ENCODE assay signal across 11 cellular contexts in the genomic region with DNA sequence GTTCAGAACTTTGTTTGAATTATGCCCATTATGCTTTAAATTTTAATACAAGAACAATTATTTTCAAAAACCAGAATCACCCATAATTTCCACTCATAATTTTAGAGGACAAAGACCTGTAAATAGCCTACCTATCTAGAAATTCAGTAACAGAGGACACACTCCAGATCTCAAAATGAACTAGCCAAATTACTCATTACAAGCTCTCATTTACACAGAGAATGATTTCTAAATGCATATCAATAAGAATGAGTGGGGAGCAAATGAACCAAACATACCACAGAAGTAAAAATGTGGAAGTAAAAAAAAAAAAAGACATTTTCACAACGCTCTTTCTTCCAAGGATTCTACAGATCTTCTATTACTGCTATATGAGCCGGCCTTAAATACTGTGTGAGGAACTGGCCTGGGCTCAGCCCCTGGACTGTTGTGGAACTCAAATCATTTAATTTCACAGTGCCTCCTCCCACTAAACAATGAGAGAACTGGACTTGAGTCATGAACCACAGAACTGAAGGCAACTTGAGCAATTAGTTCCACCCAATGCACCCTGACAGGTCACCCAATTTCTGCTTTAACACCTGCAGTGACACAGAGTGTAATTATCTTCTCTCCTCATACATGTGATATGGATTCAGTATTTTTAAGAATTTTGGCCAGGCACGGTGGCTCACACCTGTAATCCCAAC. TPM values are rescaled to one million over a fixed set of nuclear protein-coding genes. Genes with fewer than 3 reads are reported as not detected.
DNase-seq lines count a peak whose midpoint lies in the region; ATAC-seq and TF ChIP-seq lines count a peak whose summit lies in the region.
"Had no signal": no experiment of that assay in that cellular context is flagged by ENCODE, and none has a peak within 500 bp of the region (broad histone marks: within the 10 kb centered on the region; RNA-seq: fewer than 3 reads in every experiment).

No MANE protein-coding gene starts in this region.

- peak overlapping the region; percentile 51 for H3K27ac Mint-ChIP-seq in activated T-helper 2 cell treated with anti-CD3 and anti-CD28 coated beads, Interferon-gamma antibody, Interleukin-2, Interleukin-4, amounts not matched to agents 10 μg/mL and 5 μg/mL and 100 μg/mL, durations not matched to agents 14 hours and 24 hours and 36 hours

- H3K36me3 Mint-ChIP-seq in activated T-helper 2 cell treated with anti-CD3 and anti-CD28 coated beads, Interferon-gamma antibody, Interleukin-2, Interleukin-4, amounts not matched to agents 10 μg/mL and 5 μg/mL and 100 μg/mL, durations not matched to agents 14 hours and 24 hours and 36 hours (ENCODE audit: low read depth), result no peaks in the 10 kb centered on the region

- H3K27ac ChIP-seq in lung (ENCODE audit: low read depth in 1 of 2, low read length in 1 of 2), result no peak overlapping the region

- H3K4me3 Mint-ChIP-seq in activated T-helper 2 cell treated with anti-CD3 and anti-CD28 coated beads, Interferon-gamma antibody, Interleukin-2, Interleukin-4, amounts not matched to agents 10 μg/mL and 5 μg/mL and 100 μg/mL, durations not matched to agents 14 hours and 24 hours and 36 hours (ENCODE audit: low read depth), result no peak overlapping the region

- WGBS in lung, 2 donors, result 68 to 82% methylated on average over 3 of the region's 3 CpGs

- TF ChIP-seq CTCF in lung (IDR thresholded peaks at IDR 0.05; ENCODE audit: control extremely low read depth, extremely low read depth), result no peak

- H3K9me3 ChIP-seq in lung (ENCODE audit: control insufficient read depth in 2 of 2, insufficient read depth in 1 of 2, low read length in 1 of 2), result no peaks in the 10 kb centered on the region

- DNase-seq in Daoy (ENCODE audit: low read depth) (peak; percentile 76), HPDE6-E6E7 (ENCODE audit: extremely low spot score) (peak; percentile 28), lung (ENCODE audit: low spot score) (no peak), NCI-H2227 (lab: John Stamatoyannopoulos, UW; ENCODE audit: unreplicated experiment) (no peak)
- no peak for DNase-seq in activated T-helper 2 cell treated with anti-CD3 and anti-CD28 coated beads, Interferon-gamma antibody, Interleukin-2, Interleukin-4, amounts not matched to agents 10 μg/mL and 5 μg/mL and 100 μg/mL, durations not matched to agents 14 hours and 24 hours and 36 hours (ENCODE audit: low spot score)
- DNase-seq: GOT3 had no signal

- H3K27me3 ChIP-seq in lung (ENCODE audit: control insufficient read depth, insufficient read depth), result no peaks in the 10 kb centered on the region

- ATAC-seq in lung (ENCODE audit: insufficient read depth, low FRiP score) (peak; percentile 19), GM19328 (IDR thresholded peaks at IDR 0.05; ENCODE audit: unreplicated experiment) (no peak), HG02973 (IDR thresholded peaks at IDR 0.05; ENCODE audit: unreplicated experiment) (no peak), GM18907 (IDR thresholded peaks at IDR 0.05; ENCODE audit: unreplicated experiment) (no peak)

- H3K4me1 ChIP-seq in lung (ENCODE audit: control insufficient read depth in 2 of 2, insufficient read depth in 2 of 2, low read length in 2 of 2), result peaks cover 3 to 16% of the 10 kb centered on the region in 2 donors

- intact Hi-C loops in activated T-helper 2 cell treated with anti-CD3 and anti-CD28 coated beads, Interferon-gamma antibody, Interleukin-2, Interleukin-4, amounts not matched to agents 10 μg/mL and 5 μg/mL and 100 μg/mL, durations not matched to agents 14 hours and 24 hours and 36 hours (cut with micrococcal nuclease), result no loop called here

- H3K4me1 Mint-ChIP-seq in activated T-helper 2 cell treated with anti-CD3 and anti-CD28 coated beads, Interferon-gamma antibody, Interleukin-2, Interleukin-4, amounts not matched to agents 10 μg/mL and 5 μg/mL and 100 μg/mL, durations not matched to agents 14 hours and 24 hours and 36 hours (ENCODE audit: low read depth), result peaks cover 25% of the 10 kb centered on the region

- H3K9me3 Mint-ChIP-seq in activated T-helper 2 cell treated with anti-CD3 and anti-CD28 coated beads, Interferon-gamma antibody, Interleukin-2, Interleukin-4, amounts not matched to agents 10 μg/mL and 5 μg/mL and 100 μg/mL, durations not matched to agents 14 hours and 24 hours and 36 hours, result no peaks in the 10 kb centered on the region

- H3K36me3 ChIP-seq in lung (ENCODE audit: control insufficient read depth in 2 of 2, insufficient read depth in 2 of 2, low read length in 2 of 2), result no peaks in the 10 kb centered on the region

- no peak overlapping the region for H3K4me3 ChIP-seq in lung

- no peaks in the 10 kb centered on the region for H3K27me3 Mint-ChIP-seq in activated T-helper 2 cell treated with anti-CD3 and anti-CD28 coated beads, Interferon-gamma antibody, Interleukin-2, Interleukin-4, amounts not matched to agents 10 μg/mL and 5 μg/mL and 100 μg/mL, durations not matched to agents 14 hours and 24 hours and 36 hours (ENCODE audit: low read depth)

RNA-seq across cellular contexts. Expression of a gene that starts 8.0 kb away (rescaled TPM):
- total RNA-seq in Daoy (2014; rRNA removed; shearing (Covaris generic)), result 57.0 and 82.1 TPM in 2 replicates
- 48.9 and 51.6 TPM in 2 replicates for total RNA-seq in activated T-helper 2 cell treated with anti-CD3 and anti-CD28 coated beads, Interferon-gamma antibody, Interleukin-2, Interleukin-4, amounts not matched to agents 10 μg/mL and 5 μg/mL and 100 μg/mL, durations not matched to agents 14 hours and 24 hours and 36 hours
- total RNA-seq in lung, result 10 to 100 TPM; 49.1 to 64.0 TPM
- polyA plus RNA-seq in lung, result 10 to 100 TPM; 26.3 to 31.1 TPM

RNA-seq across cellular contexts. Expression of a gene that starts 50.8 kb away (rescaled TPM):
- not detected in 2 replicates for total RNA-seq in Daoy (2014; rRNA removed; shearing (Covaris generic))
- not detected in 2 replicates for total RNA-seq in activated T-helper 2 cell treated with anti-CD3 and anti-CD28 coated beads, Interferon-gamma antibody, Interleukin-2, Interleukin-4, amounts not matched to agents 10 μg/mL and 5 μg/mL and 100 μg/mL, durations not matched to agents 14 hours and 24 hours and 36 hours
- total RNA-seq in lung, result under 1 TPM; 0.21 to 0.37 TPM
- under 1 TPM; 0.06 to 0.62 TPM for polyA plus RNA-seq in lung
- total RNA-seq: mesenteric fat pad, ureter had no signal

Comparison
In these comparisons a context has a peak if more than half of its experiments do, and no peak if none do; other contexts are left out.
1. DNase-seq: peak in Daoy (single experiment) and HPDE6-E6E7 (single experiment); none in activated T-helper 2 cell treated with anti-CD3 and anti-CD28 coated beads, Interferon-gamma antibody, Interleukin-2, Interleukin-4, amounts not matched to agents 10 μg/mL and 5 μg/mL and 100 μg/mL, durations not matched to agents 14 hours and 24 hours and 36 hours (single experiment), lung (single experiment) and NCI-H2227 (single experiment).